9 cellular contexts compared by ENCODE assay signal in genomic region chr4:134202136-134202535, GRCh38. TPM values are rescaled to one million over a fixed set of nuclear protein-coding genes. Genes with fewer than 3 reads are reported as not detected.
DNase-seq lines count a peak whose midpoint lies in the region; ATAC-seq and TF ChIP-seq lines count a peak whose summit lies in the region.
"Had no signal": no experiment of that assay in that cellular context is flagged by ENCODE, and none has a peak within 500 bp of the region (broad histone marks: within the 10 kb centered on the region; RNA-seq: fewer than 3 reads in every experiment).

No MANE protein-coding gene starts in this region.

- H3K9me3 ChIP-seq in cardiac muscle cell (ENCODE audit: low read depth) (no peaks in the 10 kb centered on the region), osteoblast (ENCODE audit: low read depth, low read length) (no peaks in the 10 kb centered on the region), T-helper 17 cell (ENCODE audit: control insufficient read depth, low read length, poor library complexity, severe bottlenecking) (no peaks in the 10 kb centered on the region)

- no peaks in the 10 kb centered on the region for H3K27me3 Mint-ChIP-seq in T-helper 17 cell

- H3K27ac ChIP-seq in cardiac muscle cell, result peak overlapping the region; percentile 96
- no peak overlapping the region for H3K27ac ChIP-seq in osteoblast (ENCODE audit: low read depth, low read length)

- H3K4me3 ChIP-seq in cardiac muscle cell (no peak overlapping the region), fibroblast of mammary gland (ENCODE audit: control insufficient read depth, low read depth, low read length) (peak overlapping the region; percentile 36), osteoblast (ENCODE audit: insufficient read depth, low read length) (peak overlapping the region; percentile 74)

- intact Hi-C loops in left cardiac atrium (cut with DNase I), result no loop called here

- H3K27me3 ChIP-seq in cardiac muscle cell, result no peaks in the 10 kb centered on the region
- H3K27me3 ChIP-seq in osteoblast (ENCODE audit: insufficient read depth, low read length), result no peaks in the 10 kb centered on the region

- no peaks in the 10 kb centered on the region for H3K4me1 Mint-ChIP-seq in T-helper 17 cell

- DNase-seq in cardiac muscle cell (ENCODE audit: low read depth in 1 of 2, low spot score in 1 of 2), result peak in 1 of 2 donors; percentile 40
- no peak for DNase-seq in left cardiac atrium
- no peak for DNase-seq in fibroblast of mammary gland (ENCODE audit: low read depth)
- DNase-seq in osteoblast (ENCODE audit: insufficient read length, low spot score, missing footprints), result no peak
- DNase-seq in DMS79 (lab: John Stamatoyannopoulos, UW), result no peak
- DNase-seq in dedifferentiated amniotic fluid mesenchymal stem cell (ENCODE audit: extremely low spot score), result no peak
- DNase-seq in T-helper 17 cell, result no peak
- DNase-seq: activated T-cell treated with anti-CD3 and anti-CD28 coated beads, Interleukin-2, amount 50 U/mL, for 72 hours had no signal

- H3K36me3 ChIP-seq in cardiac muscle cell, result no peaks in the 10 kb centered on the region
- no peaks in the 10 kb centered on the region for H3K36me3 ChIP-seq in osteoblast (ENCODE audit: insufficient read depth, low read length)

- no peaks in the 10 kb centered on the region for H4K20me1 ChIP-seq in osteoblast (ENCODE audit: insufficient read depth, low read length)

- H3K4me1 ChIP-seq in cardiac muscle cell (ENCODE audit: low read depth) (peaks cover 26% of the 10 kb centered on the region), osteoblast (ENCODE audit: insufficient read depth, low read length) (no peaks in the 10 kb centered on the region)

- H3K79me2 ChIP-seq in osteoblast (ENCODE audit: insufficient read depth, low read length), result no peaks in the 10 kb centered on the region

- H2AFZ ChIP-seq in osteoblast (ENCODE audit: low read length), result peak overlapping the region; percentile 30

- no peak for ATAC-seq in left cardiac atrium
- no peak for ATAC-seq in HG03457 (IDR thresholded peaks at IDR 0.05; ENCODE audit: unreplicated experiment)
- no peak for ATAC-seq in T-helper 17 cell
- ATAC-seq: activated T-cell treated with anti-CD3 and anti-CD28 coated beads, Interleukin-2, amount 50 U/mL, for 72 hours had no signal

- H3K4me2 ChIP-seq in osteoblast (ENCODE audit: insufficient read depth, low read length), result peak overlapping the region; percentile 84

- TF ChIP-seq CTCF in cardiac muscle cell (IDR thresholded peaks at IDR 0.05; ENCODE audit: low read depth, low read length) (no peak), fibroblast of mammary gland (conservative IDR thresholded peaks at IDR 0.05; ENCODE audit: control insufficient read depth, insufficient read depth, low read depth, low read length) (no peak), osteoblast (IDR thresholded peaks at IDR 0.05; ENCODE audit: extremely low read depth, low read depth, low read length) (no peak)

- no peak overlapping the region for H3K4me3 Mint-ChIP-seq in T-helper 17 cell
- H3K4me3 Mint-ChIP-seq: activated T-cell treated with anti-CD3 and anti-CD28 coated beads, Interleukin-2, amount 50 U/mL, for 72 hours had no signal

- no peak overlapping the region for H3K27ac Mint-ChIP-seq in T-helper 17 cell
- H3K27ac Mint-ChIP-seq: activated T-cell treated with anti-CD3 and anti-CD28 coated beads, Interleukin-2, amount 50 U/mL, for 72 hours had no signal

- H3K36me3 Mint-ChIP-seq in T-helper 17 cell (ENCODE audit: low read depth), result no peaks in the 10 kb centered on the region

RNA-seq across cellular contexts. Expression of gene PABPC4L, which starts 0.5 kb away (rescaled TPM):
- total RNA-seq in cardiac muscle cell (3.8 and 7.1 TPM in 2 replicates), left cardiac atrium (1 to 10 TPM; 1.1 to 1.5 TPM), osteoblast (1.1 and 2.7 TPM in 2 replicates), T-helper 17 cell (not detected)
- 2.3 and 3.9 TPM in 2 replicates for polyA plus RNA-seq in cardiac muscle cell
- total RNA-seq: activated T-cell treated with anti-CD3 and anti-CD28 coated beads, Interleukin-2, amount 50 U/mL, for 72 hours had no signal
